25 cellular contexts compared by ENCODE assay signal in genomic region chr5:171479776-171480125, GRCh38.
"Had no signal": no experiment of that assay in that cellular context is flagged by ENCODE, and none has a peak within 500 bp of the region (broad histone marks: within the 10 kb centered on the region; RNA-seq: fewer than 3 reads in every experiment).

No MANE protein-coding gene starts in this region.

- H3K9ac ChIP-seq: KMS-11 had no signal

- H3K36me3 ChIP-seq: MG63 had no signal

- H3K27ac Mint-ChIP-seq: activated naive CD8-positive, alpha-beta T cell treated with anti-CD3 and anti-CD28 coated beads for 36 hours; T-cell had no signal

- H3K36me3 Mint-ChIP-seq: activated naive CD8-positive, alpha-beta T cell treated with anti-CD3 and anti-CD28 coated beads for 36 hours; T-cell had no signal

- H3K27ac ChIP-seq: body of pancreas, KMS-11, SK-N-MC had no signal

- H3K27me3 ChIP-seq: body of pancreas, MG63 had no signal

- DNase-seq: activated CD4-positive, alpha-beta T cell treated with anti-CD3 and anti-CD28 coated beads for 4 hours; activated effector memory CD4-positive, alpha-beta T cell treated with anti-CD3 and anti-CD28 coated beads, Interleukin-2, amount 50 U/mL, for 16 hours; activated naive CD4-positive, alpha-beta T cell treated with Interleukin-2 at 50 U/mL for 16 hours; activated naive CD8-positive, alpha-beta T cell treated with anti-CD3 and anti-CD28 coated beads for 36 hours; activated T-cell treated with anti-CD3 and anti-CD28 coated beads, Interleukin-2, amount 50 U/mL, for 4 hours; body of pancreas; central memory CD4-positive, alpha-beta T cell; MG63; MV-4-11; NCI-H1092 treated with DMSO at 0.1 percent for 48 hours; NCI-H1436; NCI-H1694 treated with DMSO at 0.1 percent for 48 hours; NCI-H2029 treated with DMSO at 0.1 percent for 48 hours; NCI-H345; NCI-H510A; NCI-H526 treated with DMSO at 0.1 percent for 48 hours; NCI-H82; OCI-M1; RPMI8226; T-cell had no signal

- H3K4me3 Mint-ChIP-seq: activated naive CD8-positive, alpha-beta T cell treated with anti-CD3 and anti-CD28 coated beads for 36 hours; activated T-cell treated with anti-CD3 and anti-CD28 coated beads, Interleukin-2, amount 50 U/mL, for 4 hours; T-cell had no signal

- ATAC-seq: activated CD4-positive, CD25-positive, alpha-beta regulatory T cell treated with anti-CD3 and anti-CD28 coated beads, Interleukin-2, amount 50 U/mL, for 24 hours; activated T-cell treated with anti-CD3 and anti-CD28 coated beads, Interleukin-2, amount 50 U/mL, for 4 hours; body of pancreas; Panc1; Right ventricle myocardium inferior had no signal

- H3K4me2 ChIP-seq: KMS-11 had no signal

- H3K4me1 ChIP-seq: body of pancreas had no signal

- H3K9me3 ChIP-seq: body of pancreas, MG63 had no signal

- H3K9me3 Mint-ChIP-seq: activated naive CD8-positive, alpha-beta T cell treated with anti-CD3 and anti-CD28 coated beads for 36 hours; activated T-cell treated with anti-CD3 and anti-CD28 coated beads, Interleukin-2, amount 50 U/mL, for 4 hours; T-cell had no signal

- H3K4me3 ChIP-seq: body of pancreas, MG63, SK-N-MC had no signal
